In genomic region chr11:64803846-64804345, GRCh38 we compare ENCODE assay signal across 8 cellular contexts. TPM values are rescaled to one million over a fixed set of nuclear protein-coding genes. Genes with fewer than 3 reads are reported as not detected.
A peak's percentile ranks its signal among the peaks of the same experiment; 100 is the strongest.
DNase-seq lines count a peak whose midpoint lies in the region; ATAC-seq and TF ChIP-seq lines count a peak whose summit lies in the region.

No MANE protein-coding gene starts in this region.

- CTCF ChIA-PET in CD8-positive, alpha-beta T cell (lab: Charles Lee): interaction anchor here (1.0 to 2.1 kb wide), 5 partner anchors 22 to 84 kb away, joined by 3 to 9 read pairs (median 5); partner anchors contain the start of gene RASGRP2
- CTCF ChIA-PET in PC-3 (lab: Charles Lee): interaction anchor here (0.5 to 1.0 kb wide), 5 partner anchors 9 to 40 kb away, joined by 3 to 6 read pairs (median 3); partner anchors contain the start of gene CDC42BPG

- in situ Hi-C loops in G401 (cut with HindIII; ENCODE audit: low sequenced_read_pairs): no loop called here

- ATAC-seq in CD8-positive, alpha-beta T cell: no peak
- peak; percentile 53 for ATAC-seq in PC-3
- no peak for ATAC-seq in HG03095 (IDR thresholded peaks at IDR 0.05; ENCODE audit: unreplicated experiment)

- H3K4me3 Mint-ChIP-seq in CD8-positive, alpha-beta T cell: peak overlapping the region; percentile 83

- DNase-seq in CD8-positive, alpha-beta T cell: no peak
- DNase-seq in PC-3: no peak
- DNase-seq in activated gamma-delta T cell treated with Interleukin-2 at 50 U/mL for 16 hours: no peak
- no peak for DNase-seq in A172 (ENCODE audit: low spot score)
- DNase-seq in G401 (ENCODE audit: low spot score): no peak

- no peak for TF ChIP-seq CTCF in CD8-positive, alpha-beta T cell (IDR thresholded peaks at IDR 0.05)
- TF ChIP-seq CTCF in PC-3 (conservative IDR thresholded peaks at IDR 0.05; ENCODE audit: low read depth, low read length): no peak

- POLR2A ChIA-PET in CD8-positive, alpha-beta T cell (lab: Charles Lee): interaction anchor here (0.7 to 3.0 kb wide), 2 partner anchors 25 to 40 kb away, joined by 4 to 26 read pairs; partner anchors contain the start of gene SF1
- POLR2A ChIA-PET in PC-3 (lab: Charles Lee; ENCODE audit: unreplicated experiment): no interaction called here

- no peaks in the 10 kb centered on the region for H3K9me2 ChIP-seq in PC-3 (replicated peaks; ENCODE audit: low read length)

- peaks cover 10% of the 10 kb centered on the region for H3F3A ChIP-seq in PC-3 (ENCODE audit: low read length, unreplicated experiment)

- intact Hi-C loops in CD8-positive, alpha-beta T cell (cut with DNase I, micrococcal nuclease): loop anchor here (1.0 to 2.0 kb wide), 4 partner anchors 25 to 115 kb away; partner anchors contain the start of gene CDC42BPG (in 2 of the 2)
- intact Hi-C loops in PC-3 (cut with micrococcal nuclease): loop anchor here (2.0 kb wide), 2 partner anchors 25 to 43 kb away; partner anchors contain the start of gene SF1

- H3K79me2 ChIP-seq in PC-3 (ENCODE audit: low read length): peaks cover 15% of the 10 kb centered on the region; the same call in 1 of the 2 replicates

- H3K9me3 Mint-ChIP-seq in CD8-positive, alpha-beta T cell: no peaks in the 10 kb centered on the region

- H3K4me2 ChIP-seq in PC-3 (ENCODE audit: low read length): peak overlapping the region; percentile 91

- H3K36me3 ChIP-seq in CD8-positive, alpha-beta T cell (ENCODE audit: insufficient read depth, low read length): peaks cover 29% of the 10 kb centered on the region
- no peaks in the 10 kb centered on the region; the same call in 1 of the 2 replicates for H3K36me3 ChIP-seq in PC-3 (ENCODE audit: low read depth, low read length)
- peaks cover 6 to 33% of the 10 kb centered on the region in 2 donors for H3K36me3 ChIP-seq in esophagus (ENCODE audit: control insufficient read depth in 2 of 2, insufficient read depth in 2 of 2, low read length in 1 of 2)
- H3K36me3 ChIP-seq in neuron (ENCODE audit: insufficient read depth, low read length): peaks cover 38% of the 10 kb centered on the region

- H4K20me1 ChIP-seq in PC-3 (ENCODE audit: low read length): no peaks in the 10 kb centered on the region

- peaks cover 47% of the 10 kb centered on the region for H3K36me3 Mint-ChIP-seq in CD8-positive, alpha-beta T cell

- no peaks in the 10 kb centered on the region for H3K27me3 ChIP-seq in CD8-positive, alpha-beta T cell (ENCODE audit: insufficient read depth, low read length)
- H3K27me3 ChIP-seq in PC-3 (ENCODE audit: low read length) (no peaks in the 10 kb centered on the region), esophagus (ENCODE audit: control insufficient read depth in 1 of 2, insufficient read depth in 2 of 2, low read length in 2 of 2) (no peaks in the 10 kb centered on the region), neuron (ENCODE audit: insufficient read depth, low read length) (no peaks in the 10 kb centered on the region)

- TSS peak; percentile 22 for BruUV-seq in PC-3 (replicated peaks; lab: Mats Ljungman, UMichigan)

- peak overlapping the region; percentile 79 for H3K4me3 ChIP-seq in CD8-positive, alpha-beta T cell (ENCODE audit: low read depth, low read length)
- H3K4me3 ChIP-seq in PC-3 (ENCODE audit: low read length) (peak overlapping the region; percentile 75), esophagus (ENCODE audit: low read depth in 1 of 2, low read length in 2 of 2) (peak overlapping the region; percentile 39 to 47), neuron (ENCODE audit: low read length) (peak overlapping the region; percentile 44)

- peak overlapping the region; percentile 65 for H3K27ac ChIP-seq in CD8-positive, alpha-beta T cell (ENCODE audit: low read depth, low read length)
- H3K27ac ChIP-seq in PC-3 (ENCODE audit: low read length): peak overlapping the region; percentile 66
- H3K27ac ChIP-seq in esophagus (ENCODE audit: low read depth in 2 of 2, low read length in 1 of 2): peak overlapping the region; percentile 90 to 91

- H2AFZ ChIP-seq in PC-3 (ENCODE audit: low read length) (peak overlapping the region; percentile 81), neuron (ENCODE audit: low read depth, low read length) (no peak overlapping the region)

- peaks cover 36% of the 10 kb centered on the region for H3K4me1 Mint-ChIP-seq in CD8-positive, alpha-beta T cell (ENCODE audit: low read depth)

- peak overlapping the region; percentile 71; the same call in 1 of the 2 replicates for H3K9ac ChIP-seq in PC-3 (ENCODE audit: low read length)

- no peaks in the 10 kb centered on the region for H3K27me3 Mint-ChIP-seq in CD8-positive, alpha-beta T cell (ENCODE audit: low read depth)

- H3K4me1 ChIP-seq in CD8-positive, alpha-beta T cell (ENCODE audit: insufficient read depth, low read length): peaks cover 30% of the 10 kb centered on the region
- H3K4me1 ChIP-seq in PC-3 (ENCODE audit: insufficient read depth, low read length): peaks cover 19% of the 10 kb centered on the region
- peaks cover 4 to 17% of the 10 kb centered on the region in 2 donors for H3K4me1 ChIP-seq in esophagus (ENCODE audit: control insufficient read depth in 2 of 2, insufficient read depth in 2 of 2, low read length in 1 of 2)
- H3K4me1 ChIP-seq in neuron (ENCODE audit: insufficient read depth, low read length): peaks cover 10% of the 10 kb centered on the region

- peak overlapping the region; percentile 90 for H3K27ac Mint-ChIP-seq in CD8-positive, alpha-beta T cell

- no peaks in the 10 kb centered on the region for H3K9me3 ChIP-seq in CD8-positive, alpha-beta T cell (ENCODE audit: low read length)
- H3K9me3 ChIP-seq in PC-3 (ENCODE audit: low read length): no peaks in the 10 kb centered on the region
- H3K9me3 ChIP-seq in esophagus (ENCODE audit: control insufficient read depth in 2 of 2, insufficient read depth in 1 of 2, low read depth in 1 of 2, low read length in 1 of 2): no peaks in the 10 kb centered on the region
- H3K9me3 ChIP-seq in neuron (ENCODE audit: low read length): no peaks in the 10 kb centered on the region

- 35 to 36% methylated on average over 15 of the region's 15 CpGs for WGBS in esophagus, 2 donors

RNA-seq across cellular contexts. Expression of gene MAP4K2, which starts 0.9 kb away (rescaled TPM):
- total RNA-seq in CD8-positive, alpha-beta T cell: 10 to 100 TPM; 56.2 to 60.1 TPM
- total RNA-seq in PC-3 (2014; rRNA removed): 55.6 and 57.0 TPM in 2 replicates
- 1 to 10 TPM; 4.7 to 7.5 TPM for polyA plus RNA-seq in esophagus
- total RNA-seq in A172 (2014; rRNA removed; shearing (Covaris generic)): 30.8 and 40.5 TPM in 2 replicates
- 24.7 and 26.6 TPM in 2 replicates for total RNA-seq in G401 (2014; rRNA removed; shearing (Covaris generic))

RNA-seq across cellular contexts. Expression of gene MEN1, which starts 6.5 kb away (rescaled TPM):
- 10 to 100 TPM; 17.6 to 19.1 TPM for total RNA-seq in CD8-positive, alpha-beta T cell
- total RNA-seq in PC-3 (2014; rRNA removed): 46.1 and 54.1 TPM in 2 replicates
- polyA plus RNA-seq in esophagus: 10 to 100 TPM; 15.4 to 19.0 TPM
- total RNA-seq in A172 (2014; rRNA removed; shearing (Covaris generic)): 14.3 and 15.0 TPM in 2 replicates
- total RNA-seq in G401 (2014; rRNA removed; shearing (Covaris generic)): 12.3 and 13.9 TPM in 2 replicates

RNA-seq across cellular contexts. Expression of gene SF1, which starts 25.6 kb away (rescaled TPM):
- total RNA-seq in CD8-positive, alpha-beta T cell: 1,000 to 10,000 TPM; 1,574 to 1,625 TPM
- 209 and 217 TPM in 2 replicates for total RNA-seq in PC-3 (2014; rRNA removed)
- polyA plus RNA-seq in esophagus: 10 to 100 TPM; 79.0 to 88.0 TPM
- 61.8 and 149 TPM in 2 replicates for total RNA-seq in A172 (2014; rRNA removed; shearing (Covaris generic))
- 114 and 170 TPM in 2 replicates for total RNA-seq in G401 (2014; rRNA removed; shearing (Covaris generic))

RNA-seq across cellular contexts. Expression of gene CDC42BPG, which starts 40.6 kb away (rescaled TPM):
- 1 to 10 TPM; 6.5 to 7.9 TPM for total RNA-seq in CD8-positive, alpha-beta T cell
- total RNA-seq in PC-3 (2014; rRNA removed): 14.5 and 30.5 TPM in 2 replicates
- polyA plus RNA-seq in esophagus: 10 to 100 TPM; 17.5 to 30.7 TPM
- total RNA-seq in A172 (2014; rRNA removed; shearing (Covaris generic)): 3.7 and 4.1 TPM in 2 replicates
- total RNA-seq in G401 (2014; rRNA removed; shearing (Covaris generic)): 1.6 and 2.3 TPM in 2 replicates

RNA-seq across cellular contexts. Expression of gene PYGM, which starts 44.1 kb away (rescaled TPM):
- total RNA-seq in CD8-positive, alpha-beta T cell: 1 to 10 TPM; 4.7 to 5.5 TPM
- 0.95 and 1.3 TPM in 2 replicates for total RNA-seq in PC-3 (2014; rRNA removed)
- 1 to 10 TPM; 1.2 to 1.7 TPM for polyA plus RNA-seq in esophagus
- 0.12 TPM in 1 of 2 replicates, not detected in the other for total RNA-seq in A172 (2014; rRNA removed; shearing (Covaris generic))
- total RNA-seq in G401 (2014; rRNA removed; shearing (Covaris generic)): 8.6 and 11.6 TPM in 2 replicates
